Comparison of ENCODE assay signal across 17 cellular contexts in the genomic region with DNA sequence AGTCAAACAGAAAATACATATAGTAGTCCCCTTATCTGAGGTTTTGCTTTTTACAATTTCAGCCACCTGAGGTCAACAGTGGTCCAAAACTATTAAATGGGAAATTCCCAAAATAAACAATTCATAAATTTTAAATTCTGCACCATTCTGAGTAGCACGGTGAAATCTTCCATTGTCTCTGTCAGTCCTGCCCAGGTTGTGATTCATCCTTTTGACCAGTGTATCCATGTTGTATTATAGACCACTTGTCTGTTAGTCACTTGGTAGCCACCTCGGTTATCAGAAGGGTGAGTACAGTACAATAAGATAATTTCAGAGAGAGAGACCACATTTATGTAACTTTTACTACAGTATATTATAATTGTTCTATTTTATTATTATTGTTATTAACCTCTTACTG.
"Had no signal": no experiment of that assay in that cellular context is flagged by ENCODE, and none has a peak within 500 bp of the region (broad histone marks: within the 10 kb centered on the region; RNA-seq: fewer than 3 reads in every experiment).

No MANE protein-coding gene starts in this region.

- H3K4me3 ChIP-seq: coronary artery, ovary, sigmoid colon, thoracic aorta had no signal

- ATAC-seq: activated naive CD8-positive, alpha-beta T cell treated with anti-CD3 and anti-CD28 coated beads, Interleukin-2, amount 50 U/mL, for 24 hours; left lobe of liver; stimulated activated effector memory CD8-positive, alpha-beta T cell treated with anti-CD3 and anti-CD28 coated beads, Interleukin-12 subunit alpha, Interleukin-12 subunit beta, amount 100 ng/mL, for 72 hours had no signal

- H3K36me3 ChIP-seq: ovary, sigmoid colon, thoracic aorta had no signal

- H3K4me1 ChIP-seq: sigmoid colon had no signal

- H3K27ac ChIP-seq: coronary artery, ovary, sigmoid colon, thoracic aorta had no signal

- DNase-seq: activated naive CD4-positive, alpha-beta T cell treated with Interleukin-2 at 50 U/mL for 16 hours; activated naive CD8-positive, alpha-beta T cell treated with anti-CD3 and anti-CD28 coated beads, Interleukin-2, amount 50 U/mL, for 24 hours; activated T-cell treated with anti-CD3 and anti-CD28 coated beads for 4 hours; central memory CD4-positive, alpha-beta T cell; effector CD8-positive, alpha-beta T cell; naive B cell; ovary; sigmoid colon; stimulated activated CD4-positive, alpha-beta T cell treated with anti-CD3 and anti-CD28 coated beads, Interleukin-12 subunit alpha, Interleukin-12 subunit beta, amount 100 ng/mL, for 4 hours; stimulated activated CD4-positive, alpha-beta T cell treated with anti-CD3 and anti-CD28 coated beads, Interleukin-2, amount 100 ng/mL, for 24 hours; SW 1271 had no signal

- FAIRE-seq: islet of Langerhans, TTC549 had no signal

- H3K27me3 ChIP-seq: ovary had no signal

- H3K9me3 ChIP-seq: ovary, sigmoid colon, thoracic aorta had no signal
